8 cellular contexts compared by ENCODE assay signal in genomic region chr21:36069713-36070573, GRCh38. TPM values are rescaled to one million over a fixed set of nuclear protein-coding genes. Genes with fewer than 3 reads are reported as not detected.
DNase-seq lines count a peak whose midpoint lies in the region; ATAC-seq and TF ChIP-seq lines count a peak whose summit lies in the region.

Gene CBR1 (plus strand): TSS chr21:36070024. CDS start chr21:36070116, 92 bp downstream.

- no peak within 1 kb of the TSS for H3K27ac ChIP-seq in mesodermal cell (ENCODE audit: low read depth, low read length, severe bottlenecking)

- H3K4me3 Mint-ChIP-seq in endothelial cell (ENCODE audit: unreplicated experiment), result peak within 1 kb of the TSS; percentile 85

- H3K9me3 Mint-ChIP-seq in endothelial cell (ENCODE audit: unreplicated experiment), result peaks cover 8% of the 10 kb centered on the region

- no peaks in the 10 kb centered on the region for H3K4me1 ChIP-seq in mesodermal cell (ENCODE audit: control insufficient read depth, insufficient read depth, low read length, poor library complexity, severe bottlenecking)

- H3K4me1 Mint-ChIP-seq in endothelial cell (ENCODE audit: unreplicated experiment), result no peaks in the 10 kb centered on the region

- peaks cover 13% of the 10 kb centered on the region for H3K36me3 Mint-ChIP-seq in endothelial cell (ENCODE audit: low read depth, unreplicated experiment)

- H3K9me3 ChIP-seq in mesodermal cell (ENCODE audit: control insufficient read depth, low read length), result peaks cover 18% of the 10 kb centered on the region

- TF ChIP-seq CTCF in endothelial cell (IDR thresholded peaks at IDR 0.05; ENCODE audit: unreplicated experiment), result no peak

- H3K27me3 Mint-ChIP-seq in endothelial cell (ENCODE audit: unreplicated experiment), result no peaks in the 10 kb centered on the region

- ATAC-seq in GM19463 (IDR thresholded peaks at IDR 0.05; ENCODE audit: unreplicated experiment), result peak; percentile 97

- peak within 1 kb of the TSS; percentile 42 for H3K4me3 ChIP-seq in mesodermal cell (ENCODE audit: extremely low read depth, insufficient read depth, low read length, poor library complexity, severe bottlenecking)

- peak; percentile 96 for DNase-seq in CD1c-positive myeloid dendritic cell (ENCODE audit: extremely low spot score)
- DNase-seq in HPDE6-E6E7 (ENCODE audit: extremely low spot score), result peak; percentile 73
- peak; percentile 92 to 95 for DNase-seq in NOMO-1 (lab: John Stamatoyannopoulos, UW; ENCODE audit: unreplicated experiment in 2 of 2)
- DNase-seq in activated CD8-positive, alpha-beta memory T cell treated with anti-CD3 and anti-CD28 coated beads, Interleukin-2, amount 50 U/mL, for 48 hours, result peak; percentile 92
- DNase-seq in endothelial cell (ENCODE audit: low spot score), result peak; percentile 22
- DNase-seq in stimulated activated CD8-positive, alpha-beta memory T cell treated with anti-CD3 and anti-CD28 coated beads, Interleukin-15, amount 100 ng/mL, for 24 hours (ENCODE audit: low read depth), result peak; percentile 73

- no peak within 1 kb of the TSS for H3K27ac Mint-ChIP-seq in endothelial cell (ENCODE audit: unreplicated experiment)

- 10 to 24% methylated on average over 53 to 69 of the region's 71 CpGs for WGBS in mesodermal cell (ENCODE audit: insufficient coverage in 2 of 2), 2 experiments

- H3K36me3 ChIP-seq in mesodermal cell (ENCODE audit: control insufficient read depth, insufficient read depth, low read length), result peaks cover 6% of the 10 kb centered on the region

RNA-seq across cellular contexts. Expression of gene CBR1, which starts in this region (rescaled TPM):
- 7.6 TPM for total RNA-seq in endothelial cell (ENCODE audit: unreplicated experiment)
- 20.8 TPM for polyA plus RNA-seq in mesodermal cell (2013, experiment 1 of 2)
- polyA plus RNA-seq in mesodermal cell (2013, experiment 2 of 2), result 15.0 TPM

Comparison
In these comparisons a context has a peak if more than half of its experiments do, and no peak if none do; other contexts are left out.
1. DNase-seq: peak in every context shown above with its lines; median percentile 96 in CD1c-positive myeloid dendritic cell; 94 in NOMO-1; 92 in activated CD8-positive, alpha-beta memory T cell treated with anti-CD3 and anti-CD28 coated beads, Interleukin-2, amount 50 U/mL, for 48 hours; 73 in HPDE6-E6E7; 73 in stimulated activated CD8-positive, alpha-beta memory T cell treated with anti-CD3 and anti-CD28 coated beads, Interleukin-15, amount 100 ng/mL, for 24 hours; 22 in endothelial cell.